In the genomic region with DNA sequence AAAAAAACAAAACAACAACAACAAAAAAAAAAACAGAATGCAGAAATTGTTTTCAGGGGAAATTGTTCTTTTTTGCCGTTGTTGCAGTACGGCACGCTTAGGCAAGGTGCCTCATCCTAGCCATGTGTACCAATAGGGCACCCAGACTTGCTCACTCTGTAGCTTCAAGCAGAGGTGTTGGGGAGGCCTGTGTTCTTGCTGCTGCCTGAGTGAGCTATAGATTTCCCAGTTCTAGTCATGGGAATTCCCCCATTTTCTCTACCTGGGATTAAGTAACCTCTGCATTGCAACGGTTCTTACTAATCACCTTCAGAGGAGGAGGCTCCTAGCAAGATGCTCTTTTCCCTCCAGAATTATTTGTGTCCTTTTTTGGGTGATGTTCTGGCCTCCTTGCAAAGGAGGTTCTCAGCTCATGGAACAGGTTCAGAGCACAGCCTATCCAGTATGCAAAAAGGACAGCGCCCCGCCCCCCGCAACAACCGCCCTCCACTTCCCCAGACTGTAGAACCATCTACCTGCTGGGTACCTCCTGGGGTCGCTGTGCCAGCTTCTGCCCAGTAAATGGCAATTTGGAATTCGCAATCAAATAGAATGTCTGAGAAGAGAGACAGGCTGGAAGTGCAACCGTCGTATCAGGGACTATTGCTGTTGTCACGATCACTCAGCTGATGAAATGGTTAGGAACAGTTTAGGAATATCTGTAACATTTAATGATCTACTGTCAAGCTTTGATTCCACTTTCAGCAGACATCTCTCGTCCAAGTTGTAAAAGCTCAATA, we compare ENCODE assay signal across 21 cellular contexts. TPM values are rescaled to one million over a fixed set of nuclear protein-coding genes. Genes with fewer than 3 reads are reported as not detected.
A peak's percentile ranks its signal among the peaks of the same experiment; 100 is the strongest.
DNase-seq lines count a peak whose midpoint lies in the region; ATAC-seq and TF ChIP-seq lines count a peak whose summit lies in the region.
"Had no signal": no experiment of that assay in that cellular context is flagged by ENCODE, and none has a peak within 500 bp of the region (broad histone marks: within the 10 kb centered on the region; RNA-seq: fewer than 3 reads in every experiment).

No MANE protein-coding gene starts in this region.

- H3K27me3 Mint-ChIP-seq in activated naive CD8-positive, alpha-beta T cell treated with anti-CD3 and anti-CD28 coated beads, Interleukin-2, amount 50 U/mL, for 24 hours = peaks cover 9% of the 10 kb centered on the region
- H3K27me3 Mint-ChIP-seq in activated naive CD8-positive, alpha-beta T cell treated with anti-CD3 and anti-CD28 coated beads for 36 hours = peaks cover 18% of the 10 kb centered on the region

- ATAC-seq in activated naive CD8-positive, alpha-beta T cell treated with anti-CD3 and anti-CD28 coated beads, Interleukin-2, amount 50 U/mL, for 24 hours = peak; percentile 72
- ATAC-seq in GM21367 (IDR thresholded peaks at IDR 0.05; ENCODE audit: unreplicated experiment) = no peak
- ATAC-seq in HG03280 (IDR thresholded peaks at IDR 0.05; ENCODE audit: unreplicated experiment) = no peak
- ATAC-seq: gastroesophageal sphincter, left ventricle myocardium superior, Right ventricle myocardium inferior had no signal

- no peak overlapping the region for H3K27ac Mint-ChIP-seq in activated naive CD8-positive, alpha-beta T cell treated with anti-CD3 and anti-CD28 coated beads, Interleukin-2, amount 50 U/mL, for 24 hours
- H3K27ac Mint-ChIP-seq in activated naive CD8-positive, alpha-beta T cell treated with anti-CD3 and anti-CD28 coated beads for 36 hours = no peak overlapping the region
- H3K27ac Mint-ChIP-seq: activated naive CD8-positive, alpha-beta T cell; brain had no signal

- peaks cover 2% of the 10 kb centered on the region for H3K36me3 Mint-ChIP-seq in activated naive CD8-positive, alpha-beta T cell treated with anti-CD3 and anti-CD28 coated beads, Interleukin-2, amount 50 U/mL, for 24 hours (ENCODE audit: low read depth)
- H3K36me3 Mint-ChIP-seq in activated naive CD8-positive, alpha-beta T cell treated with anti-CD3 and anti-CD28 coated beads for 36 hours = no peaks in the 10 kb centered on the region
- H3K36me3 Mint-ChIP-seq: activated naive CD8-positive, alpha-beta T cell; brain had no signal

- no peak overlapping the region for H3K4me3 ChIP-seq in epithelial cell of esophagus (ENCODE audit: low read length)
- H3K4me3 ChIP-seq: gastroesophageal sphincter, ovary, testis had no signal

- DNase-seq in activated naive CD8-positive, alpha-beta T cell treated with anti-CD3 and anti-CD28 coated beads, Interleukin-2, amount 50 U/mL, for 24 hours = no peak
- DNase-seq in activated naive CD8-positive, alpha-beta T cell treated with anti-CD3 and anti-CD28 coated beads for 36 hours = no peak
- DNase-seq in NCI-H526 treated with DMSO at 0.1 percent for 48 hours (lab: John Stamatoyannopoulos, UW) (peak; percentile 55), epithelial cell of esophagus (ENCODE audit: low read depth) (peak; percentile 86)
- DNase-seq in stimulated activated CD4-positive, alpha-beta T cell treated with anti-CD3 and anti-CD28 coated beads, Interleukin-2, amount 100 ng/mL, for 24 hours = no peak
- DNase-seq: activated CD8-positive, alpha-beta memory T cell treated with anti-CD3 and anti-CD28 coated beads, Interleukin-2, amount 50 U/mL, for 4 hours; cortex of kidney; EL; IMR-90; left ventricle myocardium superior; NCI-H2029 treated with DMSO at 0.1 percent for 48 hours; ovary; stimulated activated CD4-positive, alpha-beta T cell treated with anti-CD3 and anti-CD28 coated beads, Interleukin-4, amount 100 ng/mL, for 1 hour; T-helper 1 cell; testis had no signal

- no peak for TF ChIP-seq CTCF in epithelial cell of esophagus (IDR thresholded peaks at IDR 0.05; ENCODE audit: insufficient read depth, low read depth, low read length, missing control alignments)

- peaks cover 4% of the 10 kb centered on the region for H3K4me1 Mint-ChIP-seq in activated naive CD8-positive, alpha-beta T cell treated with anti-CD3 and anti-CD28 coated beads, Interleukin-2, amount 50 U/mL, for 24 hours
- peaks cover 3% of the 10 kb centered on the region for H3K4me1 Mint-ChIP-seq in activated naive CD8-positive, alpha-beta T cell treated with anti-CD3 and anti-CD28 coated beads for 36 hours

- no peaks in the 10 kb centered on the region for H3K9me3 Mint-ChIP-seq in activated naive CD8-positive, alpha-beta T cell treated with anti-CD3 and anti-CD28 coated beads, Interleukin-2, amount 50 U/mL, for 24 hours
- no peaks in the 10 kb centered on the region for H3K9me3 Mint-ChIP-seq in activated naive CD8-positive, alpha-beta T cell treated with anti-CD3 and anti-CD28 coated beads for 36 hours
- H3K9me3 Mint-ChIP-seq: brain had no signal

- no peak overlapping the region for H3K4me3 Mint-ChIP-seq in activated naive CD8-positive, alpha-beta T cell treated with anti-CD3 and anti-CD28 coated beads, Interleukin-2, amount 50 U/mL, for 24 hours
- no peak overlapping the region for H3K4me3 Mint-ChIP-seq in activated naive CD8-positive, alpha-beta T cell treated with anti-CD3 and anti-CD28 coated beads for 36 hours
- H3K4me3 Mint-ChIP-seq: activated naive CD8-positive, alpha-beta T cell; brain had no signal

RNA-seq across cellular contexts. Expression of gene PARL, which starts 13.1 kb away (rescaled TPM):
- 100 to 1,000 TPM; 107 to 108 TPM for total RNA-seq in activated naive CD8-positive, alpha-beta T cell treated with anti-CD3 and anti-CD28 coated beads for 36 hours

Comparison
In these comparisons a context has a peak if more than half of its experiments do, and no peak if none do; other contexts are left out.
1. DNase-seq: peak in NCI-H526 treated with DMSO at 0.1 percent for 48 hours (single experiment) and epithelial cell of esophagus (single experiment); none in activated naive CD8-positive, alpha-beta T cell treated with anti-CD3 and anti-CD28 coated beads, Interleukin-2, amount 50 U/mL, for 24 hours (single experiment), activated naive CD8-positive, alpha-beta T cell treated with anti-CD3 and anti-CD28 coated beads for 36 hours (single experiment) and stimulated activated CD4-positive, alpha-beta T cell treated with anti-CD3 and anti-CD28 coated beads, Interleukin-2, amount 100 ng/mL, for 24 hours (0 of 2).